Comparison of ENCODE assay signal across 8 cellular contexts in the genomic region with DNA sequence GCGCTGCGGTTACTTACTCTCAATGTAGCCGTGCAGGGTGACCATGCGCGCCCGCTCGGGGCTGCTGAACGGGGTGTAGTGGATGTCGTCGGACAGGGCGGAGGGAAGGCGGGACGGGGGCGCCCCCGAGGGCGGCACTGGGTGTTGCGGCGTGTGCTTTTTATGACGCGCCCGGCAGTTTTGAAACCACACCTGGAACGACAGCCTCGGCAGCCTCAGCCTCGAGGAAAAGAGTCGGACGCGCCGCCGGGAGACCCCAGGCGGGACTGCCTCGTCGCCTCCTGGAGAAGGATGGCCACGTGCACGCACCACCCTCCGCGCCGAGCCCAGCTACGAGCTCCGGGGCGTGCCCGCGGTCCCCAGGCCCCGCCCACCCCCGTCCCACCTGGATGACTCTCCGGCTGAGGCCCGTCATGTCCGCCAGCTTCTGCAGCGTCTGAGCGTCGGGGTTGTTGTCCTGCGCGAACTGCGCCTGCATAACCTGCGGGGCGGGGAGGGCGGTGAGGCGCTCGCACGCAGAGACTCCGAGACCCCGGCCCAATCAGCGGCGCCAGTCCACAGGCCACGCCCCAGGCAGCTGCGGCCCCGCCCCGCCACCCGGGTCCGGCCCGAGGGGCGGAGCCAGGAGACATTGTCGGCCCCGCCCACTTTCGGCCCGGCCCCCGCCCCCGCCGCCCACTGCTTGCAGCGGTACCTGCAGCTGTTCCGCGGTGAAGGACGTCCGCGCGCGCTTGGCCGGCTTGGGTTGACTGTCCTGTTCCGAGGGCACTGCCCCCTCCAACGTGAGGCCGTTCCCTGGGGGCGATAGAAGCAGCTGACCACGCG. TPM values are rescaled to one million over a fixed set of nuclear protein-coding genes. Genes with fewer than 3 reads are reported as not detected.
DNase-seq lines count a peak whose midpoint lies in the region; ATAC-seq and TF ChIP-seq lines count a peak whose summit lies in the region.

No MANE protein-coding gene starts in this region.

- H3K4me3 ChIP-seq in left ventricle myocardium inferior (peak overlapping the region; percentile 58), skeletal muscle satellite cell (ENCODE audit: low read length) (peak overlapping the region; percentile 57)

- H3K9me3 ChIP-seq in ES-I3 (ENCODE audit: control insufficient read depth, insufficient read depth, low read length) (no peaks in the 10 kb centered on the region), left ventricle myocardium inferior (replicated peaks) (no peaks in the 10 kb centered on the region), skeletal muscle satellite cell (replicated peaks; ENCODE audit: low read length) (no peaks in the 10 kb centered on the region)

- H3K36me3 ChIP-seq in ES-I3 (ENCODE audit: insufficient read depth, low read length) (no peaks in the 10 kb centered on the region), left ventricle myocardium inferior (no peaks in the 10 kb centered on the region), skeletal muscle satellite cell (ENCODE audit: insufficient read depth, low read length) (no peaks in the 10 kb centered on the region)

- H3K9me3 Mint-ChIP-seq in activated T-helper 1 cell treated with anti-CD3 and anti-CD28 coated beads, Interleukin-12 subunit alpha, Interleukin-12 subunit beta, Interleukin-2, Interleukin-4 antibody, amounts not matched to agents 30 ng/mL and 10 ng/mL and 1 ng/mL, durations not matched to agents 14 hours and 24 hours and 36 hours, result no peaks in the 10 kb centered on the region

- H3K4me1 ChIP-seq in ES-I3 (ENCODE audit: insufficient read depth, low read length) (no peaks in the 10 kb centered on the region; the same call in 1 of the 2 replicates), left ventricle myocardium inferior (peaks cover 18% of the 10 kb centered on the region), skeletal muscle satellite cell (ENCODE audit: control insufficient read depth, insufficient read depth, low read length) (peaks cover 14% of the 10 kb centered on the region)

- H3K27ac Mint-ChIP-seq in activated T-helper 1 cell treated with anti-CD3 and anti-CD28 coated beads, Interleukin-12 subunit alpha, Interleukin-12 subunit beta, Interleukin-2, Interleukin-4 antibody, amounts not matched to agents 30 ng/mL and 10 ng/mL and 1 ng/mL, durations not matched to agents 14 hours and 24 hours and 36 hours, result no peak overlapping the region

- intact Hi-C loops in activated T-helper 1 cell treated with anti-CD3 and anti-CD28 coated beads, Interleukin-12 subunit alpha, Interleukin-12 subunit beta, Interleukin-2, Interleukin-4 antibody, amounts not matched to agents 30 ng/mL and 10 ng/mL and 1 ng/mL, durations not matched to agents 14 hours and 24 hours and 36 hours (cut with micrococcal nuclease), result loop anchor here (1.0 to 10.0 kb wide), 3 partner anchors 50 to 89 kb away; a partner anchor contains a TSS
- intact Hi-C loops in left ventricle myocardium inferior (cut with micrococcal nuclease), result no loop called here

- H3K36me3 Mint-ChIP-seq in activated T-helper 1 cell treated with anti-CD3 and anti-CD28 coated beads, Interleukin-12 subunit alpha, Interleukin-12 subunit beta, Interleukin-2, Interleukin-4 antibody, amounts not matched to agents 30 ng/mL and 10 ng/mL and 1 ng/mL, durations not matched to agents 14 hours and 24 hours and 36 hours (ENCODE audit: low read depth), result peaks cover 3% of the 10 kb centered on the region

- peaks cover 18% of the 10 kb centered on the region for H3K4me1 Mint-ChIP-seq in activated T-helper 1 cell treated with anti-CD3 and anti-CD28 coated beads, Interleukin-12 subunit alpha, Interleukin-12 subunit beta, Interleukin-2, Interleukin-4 antibody, amounts not matched to agents 30 ng/mL and 10 ng/mL and 1 ng/mL, durations not matched to agents 14 hours and 24 hours and 36 hours (ENCODE audit: low read depth)

- TF ChIP-seq CTCF in left ventricle myocardium inferior (IDR thresholded peaks at IDR 0.05; ENCODE audit: borderline replicate concordance), result no peak

- peaks cover 66% of the 10 kb centered on the region for H3K27me3 Mint-ChIP-seq in activated T-helper 1 cell treated with anti-CD3 and anti-CD28 coated beads, Interleukin-12 subunit alpha, Interleukin-12 subunit beta, Interleukin-2, Interleukin-4 antibody, amounts not matched to agents 30 ng/mL and 10 ng/mL and 1 ng/mL, durations not matched to agents 14 hours and 24 hours and 36 hours (ENCODE audit: insufficient read depth)

- peak overlapping the region; percentile 75 for H3K4me2 ChIP-seq in skeletal muscle satellite cell (ENCODE audit: low read length)

- ATAC-seq in HG03521 (IDR thresholded peaks at IDR 0.05; ENCODE audit: unreplicated experiment), result peak; percentile 67

- peak overlapping the region; percentile 72 for H3K4me3 Mint-ChIP-seq in activated T-helper 1 cell treated with anti-CD3 and anti-CD28 coated beads, Interleukin-12 subunit alpha, Interleukin-12 subunit beta, Interleukin-2, Interleukin-4 antibody, amounts not matched to agents 30 ng/mL and 10 ng/mL and 1 ng/mL, durations not matched to agents 14 hours and 24 hours and 36 hours

- peaks cover 95% of the 10 kb centered on the region for H3K27me3 ChIP-seq in left ventricle myocardium inferior (ENCODE audit: low read depth)
- H3K27me3 ChIP-seq in skeletal muscle satellite cell (ENCODE audit: control insufficient read depth, insufficient read depth, low read length), result peaks cover 75% of the 10 kb centered on the region

- DNase-seq in NCI-H82 (lab: John Stamatoyannopoulos, UW) (peak; percentile 78), left ventricle myocardium inferior (no peak), C1 segment of cervical spinal cord (lab: John Stamatoyannopoulos, UW) (no peak), occipital lobe (lab: John Stamatoyannopoulos, UW) (no peak)
- peak; percentile 59 for DNase-seq in activated T-helper 1 cell treated with anti-CD3 and anti-CD28 coated beads, Interleukin-12 subunit alpha, Interleukin-12 subunit beta, Interleukin-2, Interleukin-4 antibody, amounts not matched to agents 30 ng/mL and 10 ng/mL and 1 ng/mL, durations not matched to agents 14 hours and 24 hours and 36 hours (ENCODE audit: low spot score)

- peak overlapping the region; percentile 54 for H3K9ac ChIP-seq in ES-I3 (ENCODE audit: low read depth, low read length)
- H3K9ac ChIP-seq in skeletal muscle satellite cell (ENCODE audit: low read depth, low read length), result no peak overlapping the region

- no peak overlapping the region for H3K27ac ChIP-seq in left ventricle myocardium inferior (replicated peaks)

RNA-seq across cellular contexts. Expression of a gene that starts 15.0 kb away (rescaled TPM):
- total RNA-seq in activated T-helper 1 cell treated with anti-CD3 and anti-CD28 coated beads, Interleukin-12 subunit alpha, Interleukin-12 subunit beta, Interleukin-2, Interleukin-4 antibody, amounts not matched to agents 30 ng/mL and 10 ng/mL and 1 ng/mL, durations not matched to agents 14 hours and 24 hours and 36 hours, result 0.08 TPM in 1 of 2 replicates, not detected in the other
- total RNA-seq in left ventricle myocardium inferior (4.4 TPM), occipital lobe (20.0 TPM)
- total RNA-seq in skeletal muscle satellite cell (2012; rRNA removed), result not detected in 2 replicates

RNA-seq across cellular contexts. Expression of a gene that starts 50.8 kb away (rescaled TPM):
- 29.9 and 31.5 TPM in 2 replicates for total RNA-seq in activated T-helper 1 cell treated with anti-CD3 and anti-CD28 coated beads, Interleukin-12 subunit alpha, Interleukin-12 subunit beta, Interleukin-2, Interleukin-4 antibody, amounts not matched to agents 30 ng/mL and 10 ng/mL and 1 ng/mL, durations not matched to agents 14 hours and 24 hours and 36 hours
- total RNA-seq in left ventricle myocardium inferior (40.7 TPM), occipital lobe (18.1 TPM)
- 6.6 and 9.4 TPM in 2 replicates for total RNA-seq in skeletal muscle satellite cell (2012; rRNA removed)

RNA-seq across cellular contexts. Expression of a gene that starts 50.9 kb away (rescaled TPM):
- total RNA-seq in activated T-helper 1 cell treated with anti-CD3 and anti-CD28 coated beads, Interleukin-12 subunit alpha, Interleukin-12 subunit beta, Interleukin-2, Interleukin-4 antibody, amounts not matched to agents 30 ng/mL and 10 ng/mL and 1 ng/mL, durations not matched to agents 14 hours and 24 hours and 36 hours, result 58.8 and 66.0 TPM in 2 replicates
- total RNA-seq in left ventricle myocardium inferior (35.8 TPM), occipital lobe (26.2 TPM)
- total RNA-seq in skeletal muscle satellite cell (2012; rRNA removed), result 48.7 and 50.0 TPM in 2 replicates

RNA-seq across cellular contexts. Expression of a gene that starts 54.1 kb away (rescaled TPM):
- not detected in 2 replicates for total RNA-seq in activated T-helper 1 cell treated with anti-CD3 and anti-CD28 coated beads, Interleukin-12 subunit alpha, Interleukin-12 subunit beta, Interleukin-2, Interleukin-4 antibody, amounts not matched to agents 30 ng/mL and 10 ng/mL and 1 ng/mL, durations not matched to agents 14 hours and 24 hours and 36 hours
- not detected for total RNA-seq in left ventricle myocardium inferior
- total RNA-seq in skeletal muscle satellite cell (2012; rRNA removed), result 0.87 TPM in 1 of 2 replicates, not detected in the other
- total RNA-seq in occipital lobe, result 1.2 TPM

RNA-seq across cellular contexts. Expression of a gene that starts 54.2 kb away (rescaled TPM):
- 49.6 and 51.6 TPM in 2 replicates for total RNA-seq in activated T-helper 1 cell treated with anti-CD3 and anti-CD28 coated beads, Interleukin-12 subunit alpha, Interleukin-12 subunit beta, Interleukin-2, Interleukin-4 antibody, amounts not matched to agents 30 ng/mL and 10 ng/mL and 1 ng/mL, durations not matched to agents 14 hours and 24 hours and 36 hours
- total RNA-seq in left ventricle myocardium inferior (311 TPM), occipital lobe (18.2 TPM)
- total RNA-seq in skeletal muscle satellite cell (2012; rRNA removed), result 30.2 and 32.1 TPM in 2 replicates

Comparison
In these comparisons a context has a peak if more than half of its experiments do, and no peak if none do; other contexts are left out.
1. DNase-seq: peak in NCI-H82 (single experiment) and activated T-helper 1 cell treated with anti-CD3 and anti-CD28 coated beads, Interleukin-12 subunit alpha, Interleukin-12 subunit beta, Interleukin-2, Interleukin-4 antibody, amounts not matched to agents 30 ng/mL and 10 ng/mL and 1 ng/mL, durations not matched to agents 14 hours and 24 hours and 36 hours (single experiment); none in left ventricle myocardium inferior (single experiment), C1 segment of cervical spinal cord (0 of 14) and occipital lobe (single experiment).